ENCODE assay signal across 9 cellular contexts in genomic region chr3:23712095-23712494, GRCh38.
DNase-seq lines count a peak whose midpoint lies in the region; ATAC-seq lines count a peak whose summit lies in the region.
"Had no signal": no experiment of that assay in that cellular context is flagged by ENCODE, and none has a peak within 500 bp of the region (broad histone marks: within the 10 kb centered on the region; RNA-seq: fewer than 3 reads in every experiment).

No MANE protein-coding gene starts in this region.

- H3K4me1 ChIP-seq in endocrine pancreas (ENCODE audit: control insufficient read depth, insufficient read depth, low read length) (no peaks in the 10 kb centered on the region), subcutaneous abdominal adipose tissue (ENCODE audit: control insufficient read depth in 5 of 5, insufficient read depth in 5 of 5, low read length in 5 of 5) (peaks cover 0 to 20% (median 11%) of the 10 kb centered on the region in 5 donors)

- H3K36me3 ChIP-seq in endocrine pancreas (ENCODE audit: control insufficient read depth, insufficient read depth, low read length), result no peaks in the 10 kb centered on the region
- H3K36me3 ChIP-seq in subcutaneous abdominal adipose tissue (ENCODE audit: control insufficient read depth in 5 of 5, insufficient read depth in 5 of 5, low read length in 5 of 5), result no peaks in the 10 kb centered on the region

- H3K27me3 ChIP-seq in endocrine pancreas (ENCODE audit: control insufficient read depth, insufficient read depth, low read length), result no peaks in the 10 kb centered on the region
- no peaks in the 10 kb centered on the region for H3K27me3 ChIP-seq in subcutaneous abdominal adipose tissue (ENCODE audit: control insufficient read depth in 5 of 5, insufficient read depth in 4 of 5, low read length in 5 of 5)

- H3K9ac ChIP-seq in endocrine pancreas (ENCODE audit: control insufficient read depth, insufficient read depth, low read length), result no peak overlapping the region
- H3K9ac ChIP-seq in subcutaneous abdominal adipose tissue (ENCODE audit: low read length in 5 of 5), result peak overlapping the region in 1 of 5 donors; percentile 9

- H3K27ac ChIP-seq in subcutaneous abdominal adipose tissue (ENCODE audit: low read depth, low read length), result peak overlapping the region; percentile 19

- peak overlapping the region; percentile 11 for H3K4me3 ChIP-seq in endocrine pancreas (ENCODE audit: control insufficient read depth, insufficient read depth, low read length)
- peak overlapping the region in 3 of 5 donors; percentile 3 to 40 (median 34) for H3K4me3 ChIP-seq in subcutaneous abdominal adipose tissue (ENCODE audit: low read depth in 1 of 5, low read length in 5 of 5)
- H3K4me3 ChIP-seq: mucosa of descending colon had no signal

- intact Hi-C loops in Right ventricle myocardium inferior (cut with DNase I) (no loop called here), cardiac septum (cut with DNase I) (no loop called here)

- ATAC-seq in Right ventricle myocardium inferior, result peak; percentile 17
- ATAC-seq in HG03108 (IDR thresholded peaks at IDR 0.05; ENCODE audit: unreplicated experiment), result peak; percentile 84

- DNase-seq in Right ventricle myocardium inferior (ENCODE audit: missing footprints), result no peak
- DNase-seq in cardiac septum (ENCODE audit: low spot score), result no peak
- DNase-seq in mesenteric fat pad (ENCODE audit: low spot score), result no peak
- DNase-seq in GF-D8 (lab: John Stamatoyannopoulos, UW), result no peak
- DNase-seq in NCI-H1417 (lab: John Stamatoyannopoulos, UW), result no peak
- DNase-seq: mucosa of descending colon had no signal

- no peaks in the 10 kb centered on the region for H3K9me3 ChIP-seq in endocrine pancreas (ENCODE audit: control insufficient read depth, low read length)
- no peaks in the 10 kb centered on the region for H3K9me3 ChIP-seq in subcutaneous abdominal adipose tissue (ENCODE audit: control insufficient read depth in 5 of 5, low read length in 5 of 5)
- H3K9me3 ChIP-seq: mucosa of descending colon had no signal
